22 cellular contexts compared by ENCODE assay signal in genomic region chr1:170318736-170319135, GRCh38.
"Had no signal": no experiment of that assay in that cellular context is flagged by ENCODE, and none has a peak within 500 bp of the region (broad histone marks: within the 10 kb centered on the region; RNA-seq: fewer than 3 reads in every experiment).

No MANE protein-coding gene starts in this region.

- ATAC-seq: activated naive CD4-positive, alpha-beta T cell treated with anti-CD3 and anti-CD28 coated beads, Interleukin-2, amount 50 U/mL, for 72 hours; left lobe of liver; lower lobe of right lung; naive thymus-derived CD4-positive, alpha-beta T cell had no signal

- H3K27ac ChIP-seq: adrenal gland, ascending aorta, esophagus squamous epithelium, hepatocyte, lower lobe of right lung, sigmoid colon, spleen, upper lobe of left lung had no signal

- DNase-seq: activated CD4-positive, alpha-beta T cell treated with anti-CD3 and anti-CD28 coated beads for 1 hour; activated T-cell treated with anti-CD3 and anti-CD28 coated beads, Interleukin-2, amount 50 U/mL, for 1 hour; adrenal gland; cortex of kidney; endodermal cell; esophagus squamous epithelium; glutamatergic neuron; immature natural killer cell; lower lobe of right lung; naive thymus-derived CD4-positive, alpha-beta T cell; occipital lobe; retina; sigmoid colon; spleen; stimulated activated CD4-positive, alpha-beta T cell treated with anti-CD3 and anti-CD28 coated beads, Interleukin-4, amount 100 ng/mL, for 1 hour; stimulated activated naive CD4-positive, alpha-beta T cell treated with Interleukin-2 at 50 U/mL for 16 hours; T-helper 9 cell; upper lobe of left lung had no signal

- H3K4me2 ChIP-seq: hepatocyte had no signal

- H2AFZ ChIP-seq: hepatocyte had no signal

- H3K27me3 ChIP-seq: adrenal gland, ascending aorta, esophagus squamous epithelium, hepatocyte, sigmoid colon, spleen, upper lobe of left lung had no signal

- H3K4me3 ChIP-seq: adrenal gland, ascending aorta, esophagus squamous epithelium, hepatocyte, lower lobe of right lung, sigmoid colon, spleen, upper lobe of left lung had no signal

- H3K36me3 ChIP-seq: adrenal gland, ascending aorta, esophagus squamous epithelium, lower lobe of right lung, sigmoid colon, spleen, upper lobe of left lung had no signal

- H3K9me3 ChIP-seq: adrenal gland, ascending aorta, esophagus squamous epithelium, lower lobe of right lung, sigmoid colon, upper lobe of left lung had no signal

- H3K79me2 ChIP-seq: hepatocyte had no signal

- H3K4me1 ChIP-seq: adrenal gland, ascending aorta, esophagus squamous epithelium, lower lobe of right lung, sigmoid colon, spleen, upper lobe of left lung had no signal
